8 cellular contexts compared by ENCODE assay signal in the genomic region with DNA sequence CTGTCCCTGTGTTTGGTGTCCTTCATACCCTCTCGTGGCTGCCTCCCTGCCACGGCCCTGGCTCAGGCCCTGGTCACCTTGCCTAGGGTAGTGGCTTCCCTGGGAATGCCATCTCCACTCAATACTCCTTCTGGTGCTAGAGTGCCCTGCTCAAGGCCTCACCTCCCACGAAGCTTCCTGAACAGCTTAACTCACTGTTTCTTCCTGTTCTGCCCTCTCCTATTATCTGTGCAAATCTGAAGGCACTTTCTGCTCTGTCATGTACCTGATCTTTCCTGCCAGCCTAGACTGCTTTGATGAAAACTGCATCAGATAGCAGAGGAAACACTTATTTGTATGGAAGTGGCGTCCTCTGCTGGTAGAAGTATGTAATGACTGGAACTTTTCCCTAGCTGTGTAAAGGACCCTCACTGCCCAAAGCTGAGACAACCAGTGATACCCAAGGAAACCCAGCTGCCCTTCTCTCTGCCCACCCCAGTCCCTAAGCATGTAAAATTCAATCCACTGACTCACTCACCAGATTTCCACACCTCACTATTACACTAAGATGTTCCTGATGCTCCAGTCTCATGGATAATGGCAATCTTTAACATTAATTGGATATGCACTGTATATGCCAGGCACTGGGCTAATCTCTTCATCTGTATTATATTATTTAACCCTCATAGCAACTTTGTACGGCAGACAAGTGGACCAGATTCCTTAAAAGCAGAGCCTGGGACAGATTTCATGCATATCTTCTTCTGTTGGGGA. TPM values are rescaled to one million over a fixed set of nuclear protein-coding genes. Genes with fewer than 3 reads are reported as not detected.
DNase-seq lines count a peak whose midpoint lies in the region; ATAC-seq and TF ChIP-seq lines count a peak whose summit lies in the region.

No MANE protein-coding gene starts in this region.

- no peak overlapping the region for H3K4me3 ChIP-seq in HAP-1

- no peaks in the 10 kb centered on the region for H3K27me3 ChIP-seq in HAP-1 (ENCODE audit: low read depth)

- H3K27ac ChIP-seq in VCaP = peak overlapping the region; percentile 90

- no peaks in the 10 kb centered on the region for H3K9me3 Mint-ChIP-seq in osteocyte (ENCODE audit: unreplicated experiment)

- H3K36me3 ChIP-seq in HAP-1 (replicated peaks) = no peaks in the 10 kb centered on the region

- H3K27ac Mint-ChIP-seq in osteocyte (ENCODE audit: unreplicated experiment) = no peak overlapping the region

- ATAC-seq in GM18907 (IDR thresholded peaks at IDR 0.05; ENCODE audit: unreplicated experiment) = no peak
- no peak for ATAC-seq in GM21529 (IDR thresholded peaks at IDR 0.05; ENCODE audit: unreplicated experiment)

- H3K9me3 ChIP-seq in HAP-1 = no peaks in the 10 kb centered on the region

- H3K4me1 ChIP-seq in HAP-1 = peaks cover 23% of the 10 kb centered on the region

- no peaks in the 10 kb centered on the region for H3K36me3 Mint-ChIP-seq in osteocyte (ENCODE audit: unreplicated experiment)

- H3K4me3 Mint-ChIP-seq in osteocyte (ENCODE audit: unreplicated experiment) = no peak overlapping the region

- DNase-seq in COLO829 (ENCODE audit: low spot score) (peak; percentile 86), HAP-1 (ENCODE audit: low spot score in 2 of 2) (peak; percentile 59 to 67), NCI-H226 (peak; percentile 32), fibroblast of gingiva (ENCODE audit: low read depth) (peak; percentile 53), osteocyte (ENCODE audit: extremely low spot score, unreplicated experiment) (peak; percentile 70)

- peaks cover 17% of the 10 kb centered on the region for H3K27me3 Mint-ChIP-seq in osteocyte (ENCODE audit: unreplicated experiment)

- TF ChIP-seq CTCF in VCaP (conservative IDR thresholded peaks at IDR 0.05) = peak; percentile 95
- TF ChIP-seq CTCF in osteocyte (IDR thresholded peaks at IDR 0.05) = peak; percentile 78

- in situ Hi-C loops in HAP-1 (cut with MboI; ENCODE audit: low sequenced_read_pairs) = no loop called here

- H3K4me1 Mint-ChIP-seq in osteocyte (ENCODE audit: unreplicated experiment) = peaks cover 20% of the 10 kb centered on the region

RNA-seq across cellular contexts. Expression of gene BTG2, which starts 36.2 kb away (rescaled TPM):
- total RNA-seq in osteocyte = 31.2 and 33.7 TPM in 2 replicates

RNA-seq across cellular contexts. Expression of gene CHIT1, which starts 39.6 kb away (rescaled TPM):
- not detected in 2 replicates for total RNA-seq in osteocyte

Comparison
In these comparisons a context has a peak if more than half of its experiments do, and no peak if none do; other contexts are left out.
1. DNase-seq: peak in every context shown above with its lines; median percentile 86 in COLO829; 70 in osteocyte; 63 in HAP-1; 53 in fibroblast of gingiva; 32 in NCI-H226.